Comparison of ENCODE assay signal across 22 cellular contexts in the genomic region with DNA sequence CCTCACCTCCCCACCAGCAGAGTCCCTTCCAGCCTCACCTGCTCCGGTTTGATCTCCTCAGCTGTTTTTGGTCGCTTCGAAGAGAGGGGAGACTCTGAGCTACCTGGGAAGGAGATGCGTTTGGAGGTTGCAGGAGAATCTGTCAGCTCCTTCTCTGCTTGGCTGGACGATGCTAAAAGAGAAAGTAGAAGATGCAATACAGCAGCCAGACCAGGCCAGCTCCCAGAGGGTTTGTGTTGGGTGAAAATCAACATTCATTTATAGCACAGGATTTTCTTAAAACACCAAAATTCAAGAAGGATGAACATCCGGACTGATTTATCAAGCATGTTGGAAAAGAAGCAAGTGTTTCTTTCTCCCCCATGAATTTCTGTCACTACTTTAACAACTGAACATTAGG.
"Had no signal": no experiment of that assay in that cellular context is flagged by ENCODE, and none has a peak within 500 bp of the region (broad histone marks: within the 10 kb centered on the region; RNA-seq: fewer than 3 reads in every experiment).

No MANE protein-coding gene starts in this region.

- H3K27me3 ChIP-seq: esophagus muscularis mucosa, foreskin keratinocyte, gastroesophageal sphincter, heart left ventricle, neural progenitor cell, spleen, tibial nerve, upper lobe of left lung had no signal

- H3K4me3 ChIP-seq: coronary artery, esophagus muscularis mucosa, gastroesophageal sphincter, heart left ventricle, mucosa of descending colon, neural progenitor cell, skin epidermis, spleen, tibial nerve, upper lobe of left lung had no signal

- ATAC-seq: foreskin keratinocyte; gastroesophageal sphincter; mucosa of descending colon; natural killer cell treated with Interleukin-12 subunit alpha and Interleukin-12 subunit beta and Interleukin-15 and Interleukin-18, amount 100 ng/mL, for 72 hours; stimulated activated naive B cell treated with anti-CD40 and anti-IgM and Interleukin-4, amounts not matched to agents 10 μg/mL and 1 μg/mL and 100 μg/mL, for 72 hours; stimulated activated naive CD8-positive, alpha-beta T cell treated with anti-CD3 and anti-CD28 coated beads, Interleukin-15, amount 100 ng/mL, for 72 hours had no signal

- H3K36me3 ChIP-seq: neural progenitor cell had no signal

- H3K4me1 ChIP-seq: foreskin keratinocyte, parathyroid adenoma, spleen, upper lobe of left lung had no signal

- H3K9ac ChIP-seq: neural progenitor cell, parathyroid adenoma had no signal

- H3K27ac ChIP-seq: esophagus muscularis mucosa, foreskin keratinocyte, gastroesophageal sphincter, neural progenitor cell, parathyroid adenoma, skin epidermis, spleen, tibial nerve, upper lobe of left lung had no signal

- DNase-seq: dermis blood vessel endothelial cell; effector memory CD4-positive, alpha-beta T cell; foreskin keratinocyte; hippocampal formation; left cardiac atrium; mesenchymal stem cell; mucosa of descending colon; naive B cell; spleen; stimulated activated CD4-positive, alpha-beta T cell treated with anti-CD3 and anti-CD28 coated beads, Interleukin-4, amount 100 ng/mL, for 4 hours; stimulated activated naive B cell treated with anti-CD40 and anti-IgM and Interleukin-4, amounts not matched to agents 10 μg/mL and 1 μg/mL and 100 μg/mL, for 72 hours; stimulated activated naive CD8-positive, alpha-beta T cell treated with anti-CD3 and anti-CD28 coated beads, Interleukin-15, amount 100 ng/mL, for 72 hours had no signal

- H3K9me3 ChIP-seq: esophagus muscularis mucosa, gastroesophageal sphincter, heart left ventricle, mucosa of descending colon, spleen, tibial nerve, upper lobe of left lung had no signal
